Comparison of ENCODE assay signal across 9 cellular contexts in the genomic region with DNA sequence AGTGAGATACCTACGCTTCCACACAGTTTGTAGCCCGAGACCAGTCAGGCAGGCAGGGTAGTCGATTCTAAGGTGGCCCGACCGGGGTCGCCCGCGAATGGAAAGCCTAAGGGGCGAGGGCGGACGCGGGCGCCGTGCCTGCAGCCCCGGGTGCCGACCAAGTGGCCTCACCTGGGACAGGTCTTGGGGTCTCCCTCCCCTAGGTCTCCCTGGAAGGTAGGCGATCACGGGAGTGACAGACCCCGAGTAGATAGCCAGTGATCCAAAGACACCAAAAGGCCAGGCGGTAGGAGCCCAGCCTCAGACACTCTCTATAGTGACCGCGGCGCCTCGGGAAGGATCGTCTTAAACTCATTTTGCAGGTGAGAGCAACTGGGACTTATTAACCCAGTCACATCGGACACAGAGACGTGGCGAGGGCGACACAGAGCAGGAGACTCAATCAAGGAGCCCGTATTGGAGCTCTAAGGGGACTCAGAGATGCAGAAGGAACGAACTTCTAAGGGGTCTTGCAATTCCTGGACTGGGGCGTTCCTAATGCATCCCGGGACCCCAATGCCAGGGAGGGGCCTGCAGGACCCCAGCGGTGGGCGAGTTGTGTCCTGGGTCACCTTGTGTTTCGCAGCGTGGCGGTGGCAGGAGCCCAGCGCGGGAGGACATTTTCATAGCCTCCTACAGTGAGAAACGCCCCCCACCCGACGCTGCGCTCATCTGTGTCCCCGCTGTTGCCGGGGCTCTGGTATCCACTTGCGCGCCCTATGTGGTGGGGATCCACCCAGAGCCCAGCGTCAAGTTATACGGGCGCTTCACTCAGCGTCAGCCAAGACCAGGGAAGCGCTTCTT. TPM values are rescaled to one million over a fixed set of nuclear protein-coding genes. Genes with fewer than 3 reads are reported as not detected.
DNase-seq lines count a peak whose midpoint lies in the region; ATAC-seq, FAIRE-seq and TF ChIP-seq lines count a peak whose summit lies in the region.
"Had no signal": no experiment of that assay in that cellular context is flagged by ENCODE, and none has a peak within 500 bp of the region (broad histone marks: within the 10 kb centered on the region; RNA-seq: fewer than 3 reads in every experiment).

No MANE protein-coding gene starts in this region.

- peaks cover 5% of the 10 kb centered on the region; the same call in 1 of the 2 replicates for H3K9me3 ChIP-seq in iPS-20b (ENCODE audit: insufficient read depth, low read depth, low read length)

- DNase-seq in stimulated activated CD4-positive, alpha-beta T cell treated with anti-CD3 and anti-CD28 coated beads, Interleukin-4, amount 100 ng/mL, for 24 hours, result peak; percentile 57
- DNase-seq in stimulated activated CD4-positive, alpha-beta T cell treated with anti-CD3 and anti-CD28 coated beads, Interleukin-4, amount 100 ng/mL, for 1 hour, result no peak
- peak; percentile 42 for DNase-seq in activated CD4-positive, alpha-beta T cell treated with anti-CD3 and anti-CD28 coated beads, Interleukin-2, amount 10 ng/mL, durations not matched to agents 7 days and 5 days
- DNase-seq in EL (no peak), H54 (ENCODE audit: insufficient read length, low spot score) (no peak), NCI-H146 (lab: John Stamatoyannopoulos, UW) (no peak)
- DNase-seq: naive B cell had no signal

- TF ChIP-seq POLR2A in H54 (IDR thresholded peaks at IDR 0.05; ENCODE audit: low read depth, low read length), result no peak

- H3K27ac Mint-ChIP-seq in activated CD4-positive, alpha-beta T cell treated with anti-CD3 and anti-CD28 coated beads, Interleukin-2, amount 10 ng/mL, durations not matched to agents 7 days and 5 days, result no peak overlapping the region

- H3K36me3 Mint-ChIP-seq in activated CD4-positive, alpha-beta T cell treated with anti-CD3 and anti-CD28 coated beads, Interleukin-2, amount 10 ng/mL, durations not matched to agents 7 days and 5 days (ENCODE audit: low read depth), result no peaks in the 10 kb centered on the region

- POLR2A ChIA-PET in activated CD4-positive, alpha-beta T cell treated with anti-CD3 and anti-CD28 coated beads, Interleukin-2, amount 10 ng/mL, durations not matched to agents 7 days and 5 days (lab: Charles Lee), result no interaction called here

- ATAC-seq in HG03571 (IDR thresholded peaks at IDR 0.05; ENCODE audit: unreplicated experiment), result no peak

- H3K4me1 Mint-ChIP-seq in activated CD4-positive, alpha-beta T cell treated with anti-CD3 and anti-CD28 coated beads, Interleukin-2, amount 10 ng/mL, durations not matched to agents 7 days and 5 days, result peaks cover 17% of the 10 kb centered on the region

- H3K36me3 ChIP-seq in iPS-20b (ENCODE audit: insufficient read depth, low read depth, low read length), result no peaks in the 10 kb centered on the region

- no peak overlapping the region for H3K9ac ChIP-seq in iPS-20b (ENCODE audit: low read depth, low read length)

- H3K4me3 Mint-ChIP-seq in activated CD4-positive, alpha-beta T cell treated with anti-CD3 and anti-CD28 coated beads, Interleukin-2, amount 10 ng/mL, durations not matched to agents 7 days and 5 days, result peak overlapping the region; percentile 13

- H3K27ac ChIP-seq in iPS-20b (ENCODE audit: low read length), result no peak overlapping the region

- H3K4me3 ChIP-seq in iPS-20b (ENCODE audit: low read length), result peak overlapping the region; percentile 56

- H3K9me3 Mint-ChIP-seq in activated CD4-positive, alpha-beta T cell treated with anti-CD3 and anti-CD28 coated beads, Interleukin-2, amount 10 ng/mL, durations not matched to agents 7 days and 5 days, result no peaks in the 10 kb centered on the region

- peaks cover 100% of the 10 kb centered on the region for H3K27me3 ChIP-seq in iPS-20b (ENCODE audit: insufficient read depth, low read length)

- CTCF ChIA-PET in activated CD4-positive, alpha-beta T cell treated with anti-CD3 and anti-CD28 coated beads, Interleukin-2, amount 10 ng/mL, durations not matched to agents 7 days and 5 days (lab: Charles Lee), result interaction anchor here (0.5 kb wide), 1 partner anchor 38 kb away, joined by 3 read pairs; no protein-coding TSS in a partner anchor

- no peak for FAIRE-seq in H54 (lab: Jason Lieb, UNC)

- H3K4me1 ChIP-seq in iPS-20b (ENCODE audit: insufficient read depth, low read length), result peaks cover 8% of the 10 kb centered on the region; the same call in 1 of the 2 replicates

- peaks cover 64% of the 10 kb centered on the region for H3K27me3 Mint-ChIP-seq in activated CD4-positive, alpha-beta T cell treated with anti-CD3 and anti-CD28 coated beads, Interleukin-2, amount 10 ng/mL, durations not matched to agents 7 days and 5 days

RNA-seq across cellular contexts. Expression of gene VSX1, which starts 2.1 kb away (rescaled TPM):
- total RNA-seq in activated CD4-positive, alpha-beta T cell treated with anti-CD3 and anti-CD28 coated beads, Interleukin-2, amount 10 ng/mL, durations not matched to agents 7 days and 5 days, result not detected

RNA-seq across cellular contexts. Expression of gene ACSS1, which starts 26.1 kb away (rescaled TPM):
- 10 to 100 TPM; 41.1 to 54.1 TPM for total RNA-seq in activated CD4-positive, alpha-beta T cell treated with anti-CD3 and anti-CD28 coated beads, Interleukin-2, amount 10 ng/mL, durations not matched to agents 7 days and 5 days

Comparison
In these comparisons a context has a peak if more than half of its experiments do, and no peak if none do; other contexts are left out.
1. DNase-seq: peak in stimulated activated CD4-positive, alpha-beta T cell treated with anti-CD3 and anti-CD28 coated beads, Interleukin-4, amount 100 ng/mL, for 24 hours (single experiment) and activated CD4-positive, alpha-beta T cell treated with anti-CD3 and anti-CD28 coated beads, Interleukin-2, amount 10 ng/mL, durations not matched to agents 7 days and 5 days (single experiment); none in stimulated activated CD4-positive, alpha-beta T cell treated with anti-CD3 and anti-CD28 coated beads, Interleukin-4, amount 100 ng/mL, for 1 hour (single experiment), EL (single experiment), H54 (single experiment) and NCI-H146 (single experiment).